Comparison of ENCODE assay signal across 11 cellular contexts in the genomic region with DNA sequence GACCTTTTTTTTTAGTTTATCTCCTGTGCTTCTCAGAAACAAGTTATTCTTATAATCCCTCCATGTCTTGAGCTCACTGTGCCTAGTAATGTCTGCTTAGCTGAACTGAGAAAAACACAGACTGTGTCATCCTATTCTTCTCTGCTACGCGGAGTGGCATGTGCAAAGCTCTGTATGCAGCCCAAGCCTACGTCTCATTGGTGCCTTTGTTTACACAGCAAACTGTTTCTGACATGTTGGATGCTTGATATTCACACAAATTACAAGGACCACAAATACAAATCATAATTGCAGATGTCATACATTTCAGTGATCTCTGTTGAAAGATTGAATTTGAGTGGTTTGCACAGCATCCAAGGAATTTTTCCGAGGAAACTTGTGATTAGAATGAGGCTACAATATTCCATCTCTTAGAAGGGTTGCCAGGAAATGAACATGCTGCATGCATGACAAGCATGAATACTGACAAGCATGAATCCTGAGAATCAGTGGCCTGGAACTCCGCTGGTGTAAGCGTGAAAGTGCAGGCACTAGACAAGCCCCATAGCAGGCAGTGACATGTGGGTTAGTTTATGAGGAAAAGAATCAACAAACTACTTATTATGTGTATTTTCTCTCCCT.
DNase-seq lines count a peak whose midpoint lies in the region; ATAC-seq, FAIRE-seq and TF ChIP-seq lines count a peak whose summit lies in the region.
"Had no signal": no experiment of that assay in that cellular context is flagged by ENCODE, and none has a peak within 500 bp of the region (broad histone marks: within the 10 kb centered on the region; RNA-seq: fewer than 3 reads in every experiment).

No MANE protein-coding gene starts in this region.

- H3K27ac Mint-ChIP-seq in activated T-helper 2 cell treated with anti-CD3 and anti-CD28 coated beads, Interferon-gamma antibody, Interleukin-2, Interleukin-4, amounts not matched to agents 10 μg/mL and 5 μg/mL and 100 μg/mL, durations not matched to agents 14 hours and 24 hours and 36 hours = no peak overlapping the region

- 33 to 37% methylated on average over 6 of the region's 6 CpGs for WGBS in pancreas, 2 donors

- POLR2A ChIA-PET in OCI-LY7 (lab: Charles Lee) = interaction anchor here (0.6 to 1.3 kb wide), 4 partner anchors 10 to 640 kb away, joined by 3 to 4 read pairs (median 4); no protein-coding TSS in a partner anchor

- H3K9me3 ChIP-seq in OCI-LY7 (ENCODE audit: low read length) (no peaks in the 10 kb centered on the region), pancreas (no peaks in the 10 kb centered on the region)

- no peak overlapping the region for H3K4me2 ChIP-seq in OCI-LY7 (ENCODE audit: low read length)

- no peaks in the 10 kb centered on the region for H3K36me3 Mint-ChIP-seq in activated T-helper 2 cell treated with anti-CD3 and anti-CD28 coated beads, Interferon-gamma antibody, Interleukin-2, Interleukin-4, amounts not matched to agents 10 μg/mL and 5 μg/mL and 100 μg/mL, durations not matched to agents 14 hours and 24 hours and 36 hours (ENCODE audit: low read depth)

- intact Hi-C loops in OCI-LY7 (cut with micrococcal nuclease; ENCODE audit: unreplicated experiment) (no loop called here), pancreas (cut with DNase I) (no loop called here)
- intact Hi-C loops in activated T-helper 2 cell treated with anti-CD3 and anti-CD28 coated beads, Interferon-gamma antibody, Interleukin-2, Interleukin-4, amounts not matched to agents 10 μg/mL and 5 μg/mL and 100 μg/mL, durations not matched to agents 14 hours and 24 hours and 36 hours (cut with micrococcal nuclease) = no loop called here

- peak; percentile 64 for DNase-seq in ELR (ENCODE audit: low read depth)
- DNase-seq in OCI-LY7 (ENCODE audit: low spot score) = peak; percentile 18
- DNase-seq in epithelial cell of esophagus (ENCODE audit: low read depth) = peak; percentile 59
- no peak for DNase-seq in pancreas
- DNase-seq in activated T-helper 2 cell treated with anti-CD3 and anti-CD28 coated beads, Interferon-gamma antibody, Interleukin-2, Interleukin-4, amounts not matched to agents 10 μg/mL and 5 μg/mL and 100 μg/mL, durations not matched to agents 14 hours and 24 hours and 36 hours (ENCODE audit: low spot score) = no peak
- no peak for DNase-seq in NCI-H2196 (lab: John Stamatoyannopoulos, UW; ENCODE audit: unreplicated experiment)
- DNase-seq in NCI-H128 (lab: John Stamatoyannopoulos, UW; ENCODE audit: unreplicated experiment) = no peak
- DNase-seq: SIG-M5 had no signal

- H3K27ac ChIP-seq in OCI-LY7 (ENCODE audit: low read depth, low read length, poor library complexity, severe bottlenecking) (no peak overlapping the region), pancreas (peak overlapping the region in 2 of 4 donors; percentile 69 to 72)
- H3K27ac ChIP-seq: coronary artery had no signal

- CTCF ChIA-PET in OCI-LY7 (lab: Charles Lee; ENCODE audit: unreplicated experiment) = no interaction called here

- H3K27me3 ChIP-seq in pancreas = no peaks in the 10 kb centered on the region

- no peaks in the 10 kb centered on the region for H3K27me3 Mint-ChIP-seq in activated T-helper 2 cell treated with anti-CD3 and anti-CD28 coated beads, Interferon-gamma antibody, Interleukin-2, Interleukin-4, amounts not matched to agents 10 μg/mL and 5 μg/mL and 100 μg/mL, durations not matched to agents 14 hours and 24 hours and 36 hours (ENCODE audit: low read depth)

- TF ChIP-seq CTCF in OCI-LY7 (conservative IDR thresholded peaks at IDR 0.05; ENCODE audit: low read length) (no peak), epithelial cell of esophagus (IDR thresholded peaks at IDR 0.05; ENCODE audit: insufficient read depth, low read depth, low read length, missing control alignments) (peak; percentile 20), pancreas (IDR thresholded peaks at IDR 0.05) (no peak)

- no peak overlapping the region for H3K4me3 ChIP-seq in OCI-LY7 (ENCODE audit: low read depth, low read length, poor library complexity, severe bottlenecking)
- no peak overlapping the region for H3K4me3 ChIP-seq in epithelial cell of esophagus (ENCODE audit: low read length)
- no peak overlapping the region for H3K4me3 ChIP-seq in pancreas
- H3K4me3 ChIP-seq: coronary artery had no signal

- no peak for FAIRE-seq in pancreas (lab: Jason Lieb, UNC)
- FAIRE-seq: G401.6 had no signal

- no peaks in the 10 kb centered on the region for H4K20me1 ChIP-seq in OCI-LY7 (ENCODE audit: insufficient read depth, low read length)

- no peaks in the 10 kb centered on the region for H3K79me2 ChIP-seq in OCI-LY7 (ENCODE audit: insufficient read depth, low read depth, low read length)

- no peaks in the 10 kb centered on the region for H3K9me2 ChIP-seq in OCI-LY7 (ENCODE audit: insufficient read depth, low read length)

- no peaks in the 10 kb centered on the region for H3K9me3 Mint-ChIP-seq in activated T-helper 2 cell treated with anti-CD3 and anti-CD28 coated beads, Interferon-gamma antibody, Interleukin-2, Interleukin-4, amounts not matched to agents 10 μg/mL and 5 μg/mL and 100 μg/mL, durations not matched to agents 14 hours and 24 hours and 36 hours

- no TSS peak for BruUV-seq in OCI-LY7 (replicated peaks; lab: Mats Ljungman, UMichigan)

- H3K36me3 ChIP-seq in OCI-LY7 (ENCODE audit: insufficient read depth, low read length) (no peaks in the 10 kb centered on the region), pancreas (no peaks in the 10 kb centered on the region)

- no peak overlapping the region for H3K4me3 Mint-ChIP-seq in activated T-helper 2 cell treated with anti-CD3 and anti-CD28 coated beads, Interferon-gamma antibody, Interleukin-2, Interleukin-4, amounts not matched to agents 10 μg/mL and 5 μg/mL and 100 μg/mL, durations not matched to agents 14 hours and 24 hours and 36 hours (ENCODE audit: low read depth)

- peaks cover 16% of the 10 kb centered on the region for H3K4me1 Mint-ChIP-seq in activated T-helper 2 cell treated with anti-CD3 and anti-CD28 coated beads, Interferon-gamma antibody, Interleukin-2, Interleukin-4, amounts not matched to agents 10 μg/mL and 5 μg/mL and 100 μg/mL, durations not matched to agents 14 hours and 24 hours and 36 hours (ENCODE audit: low read depth)

- H3K4me1 ChIP-seq in OCI-LY7 (ENCODE audit: insufficient read depth, low read length, poor library complexity, severe bottlenecking) (peaks cover 8% of the 10 kb centered on the region), pancreas (peaks cover 6 to 41% (median 28%) of the 10 kb centered on the region in 3 donors)

- no peak overlapping the region for H2AFZ ChIP-seq in OCI-LY7 (ENCODE audit: low read length)

- ATAC-seq in pancreas = peak; percentile 38 to 53 (median 48)
- ATAC-seq in HG03025 (IDR thresholded peaks at IDR 0.05; ENCODE audit: low FRiP score, unreplicated experiment) = no peak

Comparison
In these comparisons a context has a peak if more than half of its experiments do, and no peak if none do; other contexts are left out.
1. DNase-seq: peak in ELR (single experiment), OCI-LY7 (single experiment) and epithelial cell of esophagus (single experiment); none in pancreas (0 of 6), activated T-helper 2 cell treated with anti-CD3 and anti-CD28 coated beads, Interferon-gamma antibody, Interleukin-2, Interleukin-4, amounts not matched to agents 10 μg/mL and 5 μg/mL and 100 μg/mL, durations not matched to agents 14 hours and 24 hours and 36 hours (single experiment), NCI-H2196 (single experiment) and NCI-H128 (single experiment).